8 cellular contexts compared by ENCODE assay signal in the genomic region with DNA sequence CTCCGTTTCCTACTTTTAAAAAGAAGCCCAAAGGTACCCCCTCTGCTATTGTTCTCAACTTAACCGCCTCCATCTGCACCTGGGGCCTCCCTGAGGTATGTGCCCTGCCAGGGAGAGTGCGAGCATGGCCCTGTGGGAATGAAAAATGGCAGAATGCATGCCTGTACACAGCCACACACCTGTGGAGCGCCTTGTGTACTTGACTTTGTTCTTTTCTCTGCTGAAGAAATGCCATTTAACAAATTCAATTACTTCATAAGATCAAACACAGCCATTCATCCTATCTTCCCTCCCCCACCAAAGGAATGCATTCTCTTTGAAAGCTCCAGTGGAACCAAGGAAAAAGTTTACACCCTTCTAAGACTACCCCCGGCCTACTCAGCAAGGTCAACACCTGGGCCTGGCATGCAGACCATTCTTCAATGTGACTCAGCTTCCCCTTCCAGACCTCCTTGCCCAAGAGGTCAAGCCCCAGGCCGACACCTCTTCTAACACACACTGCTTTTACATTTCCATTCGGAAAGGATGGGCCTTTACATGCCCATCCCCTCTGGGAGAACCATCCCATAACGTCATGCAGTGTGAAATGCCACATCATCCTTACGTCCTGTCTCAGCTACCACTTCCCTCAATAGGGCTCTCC.
A peak's percentile ranks its signal among the peaks of the same experiment; 100 is the strongest.
DNase-seq lines count a peak whose midpoint lies in the region; ATAC-seq and TF ChIP-seq lines count a peak whose summit lies in the region.

No MANE protein-coding gene starts in this region.

- H3K4me3 ChIP-seq in WI38 (ENCODE audit: low read depth, low read length) = peak overlapping the region; percentile 30
- no peak overlapping the region for H3K4me3 ChIP-seq in kidney epithelial cell (ENCODE audit: low read depth, low read length)

- DNase-seq in kidney epithelial cell (ENCODE audit: low read depth) (peak; percentile 77), DMS153 treated with DMSO at 0.1 percent for 48 hours (lab: John Stamatoyannopoulos, UW; ENCODE audit: unreplicated experiment) (no peak), inferior parietal cortex (ENCODE audit: extremely low spot score) (no peak), RKO (ENCODE audit: low spot score) (no peak)

- ATAC-seq in GM18909 (IDR thresholded peaks at IDR 0.05; ENCODE audit: poor library complexity, unreplicated experiment) = peak; percentile 41
- peak; percentile 7 for ATAC-seq in HG03108 (IDR thresholded peaks at IDR 0.05; ENCODE audit: unreplicated experiment)
- ATAC-seq in HG03439 (IDR thresholded peaks at IDR 0.05; ENCODE audit: unreplicated experiment) = no peak

- no peaks in the 10 kb centered on the region for H3K27me3 ChIP-seq in kidney epithelial cell (ENCODE audit: control insufficient read depth, insufficient read depth, low read length)

- peaks cover 1% of the 10 kb centered on the region for H3K36me3 ChIP-seq in kidney epithelial cell (ENCODE audit: control insufficient read depth, insufficient read depth, low read length)

- TF ChIP-seq CTCF in WI38 (IDR thresholded peaks at IDR 0.05; ENCODE audit: low read depth, low read length) = no peak
- TF ChIP-seq CTCF in kidney epithelial cell (IDR thresholded peaks at IDR 0.05; ENCODE audit: insufficient read depth, low read length, poor library complexity, severe bottlenecking) = no peak
